ENCODE assay signal across 15 cellular contexts in the genomic region with DNA sequence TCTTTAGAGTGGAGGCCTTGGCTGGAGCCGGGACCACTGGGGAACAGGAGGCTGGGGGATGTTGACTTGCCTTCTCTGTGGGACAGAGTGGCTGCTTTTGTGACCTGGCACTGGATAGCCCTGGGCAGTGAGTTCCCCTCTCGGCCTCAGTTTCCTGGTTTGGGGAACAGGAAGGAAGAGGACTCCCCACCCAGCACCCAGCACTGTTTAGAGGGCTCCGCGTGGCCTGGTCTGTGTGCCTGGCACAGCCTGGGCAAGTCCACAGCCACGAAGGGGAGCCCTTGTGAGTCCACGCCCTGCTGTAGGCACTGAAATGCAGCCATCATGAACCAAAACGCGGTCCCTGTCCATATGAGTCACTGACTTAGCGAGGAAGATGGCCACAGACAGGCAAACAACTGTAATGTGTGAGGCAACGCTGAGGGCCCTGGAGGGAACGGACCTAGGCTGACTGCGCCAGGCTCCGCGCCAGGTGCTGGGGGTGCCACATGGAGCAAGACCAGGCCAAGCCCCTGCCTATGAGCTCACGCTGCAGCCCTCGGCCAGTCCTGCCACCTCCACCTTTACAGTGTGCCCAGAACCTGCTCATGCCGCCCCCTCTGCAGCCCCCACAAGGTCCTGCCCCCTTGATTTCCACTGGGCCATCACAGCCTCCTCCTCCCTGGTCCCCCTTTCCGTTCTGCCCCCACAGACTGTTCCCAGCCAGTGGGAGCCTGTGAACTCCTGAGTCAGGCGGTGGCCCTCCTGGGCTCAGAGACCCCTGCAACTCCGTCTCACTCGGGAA. TPM values are rescaled to one million over a fixed set of nuclear protein-coding genes. Genes with fewer than 3 reads are reported as not detected.
A peak's percentile ranks its signal among the peaks of the same experiment; 100 is the strongest.
DNase-seq lines count a peak whose midpoint lies in the region; ATAC-seq and TF ChIP-seq lines count a peak whose summit lies in the region.
"Had no signal": no experiment of that assay in that cellular context is flagged by ENCODE, and none has a peak within 500 bp of the region (broad histone marks: within the 10 kb centered on the region; RNA-seq: fewer than 3 reads in every experiment).

No MANE protein-coding gene starts in this region.

- H3K9me3 ChIP-seq in lower lobe of right lung (no peaks in the 10 kb centered on the region), thyroid gland (no peaks in the 10 kb centered on the region)
- H3K9me3 ChIP-seq: HAP-1 had no signal

- no peak for ATAC-seq in effector memory CD8-positive, alpha-beta T cell (replicated peaks)
- peak in 1 of 2 donors; percentile 4 for ATAC-seq in lower lobe of right lung
- ATAC-seq: GM12878; stimulated activated naive B cell treated with anti-CD40 and anti-IgM and Interleukin-4, amounts not matched to agents 10 μg/mL and 1 μg/mL and 100 μg/mL, for 72 hours had no signal

- H3K27me3 ChIP-seq in lower lobe of right lung (ENCODE audit: low read depth) (no peaks in the 10 kb centered on the region), thyroid gland (no peaks in the 10 kb centered on the region), brain microvascular endothelial cell (replicated peaks) (no peaks in the 10 kb centered on the region)

- peaks cover 23 to 31% of the 10 kb centered on the region in 2 donors for H3K4me1 Mint-ChIP-seq in effector memory CD8-positive, alpha-beta T cell (ENCODE audit: low read depth in 2 of 2)
- H3K4me1 Mint-ChIP-seq in activated T-cell treated with anti-CD3 and anti-CD28 coated beads, Interleukin-2, amount 50 U/mL, for 24 hours (ENCODE audit: low read depth): peaks cover 13% of the 10 kb centered on the region

- peaks cover 9% of the 10 kb centered on the region for H3K36me3 Mint-ChIP-seq in effector memory CD8-positive, alpha-beta T cell (ENCODE audit: insufficient read depth)
- no peaks in the 10 kb centered on the region for H3K36me3 Mint-ChIP-seq in activated T-cell treated with anti-CD3 and anti-CD28 coated beads, Interleukin-2, amount 50 U/mL, for 24 hours (ENCODE audit: low read depth)
- H3K36me3 Mint-ChIP-seq: activated naive CD8-positive, alpha-beta T cell treated with anti-CD3 and anti-CD28 coated beads, Interleukin-2, amount 10 ng/mL, durations not matched to agents 7 days and 5 days had no signal

- H3K9me3 Mint-ChIP-seq in effector memory CD8-positive, alpha-beta T cell: no peaks in the 10 kb centered on the region
- no peaks in the 10 kb centered on the region for H3K9me3 Mint-ChIP-seq in activated T-cell treated with anti-CD3 and anti-CD28 coated beads, Interleukin-2, amount 50 U/mL, for 24 hours
- H3K9me3 Mint-ChIP-seq: activated naive CD8-positive, alpha-beta T cell treated with anti-CD3 and anti-CD28 coated beads, Interleukin-2, amount 10 ng/mL, durations not matched to agents 7 days and 5 days; nephron progenitor cell; stimulated activated naive B cell treated with anti-CD40 and anti-IgM and Interleukin-4, amounts not matched to agents 10 μg/mL and 1 μg/mL and 100 μg/mL, for 72 hours had no signal

- H3K27me3 Mint-ChIP-seq in effector memory CD8-positive, alpha-beta T cell: no peaks in the 10 kb centered on the region
- H3K27me3 Mint-ChIP-seq in activated T-cell treated with anti-CD3 and anti-CD28 coated beads, Interleukin-2, amount 50 U/mL, for 24 hours: no peaks in the 10 kb centered on the region
- H3K27me3 Mint-ChIP-seq: activated naive CD8-positive, alpha-beta T cell treated with anti-CD3 and anti-CD28 coated beads, Interleukin-2, amount 10 ng/mL, durations not matched to agents 7 days and 5 days; stimulated activated naive B cell treated with anti-CD40 and anti-IgM and Interleukin-4, amounts not matched to agents 10 μg/mL and 1 μg/mL and 100 μg/mL, for 72 hours had no signal

- in situ Hi-C loops in brain microvascular endothelial cell (cut with HindIII; ENCODE audit: low pct_ligation_motif_present, low sequenced_read_pairs): no loop called here

- TF ChIP-seq POLR2A in NB4 (IDR thresholded peaks at IDR 0.05; ENCODE audit: extremely low read depth, insufficient read length) (no peak), thyroid gland (IDR thresholded peaks at IDR 0.05) (no peak)

- WGBS in thyroid gland, 2 donors: 78 to 87% methylated on average over 9 of the region's 21 CpGs

- intact Hi-C loops in lower lobe of right lung (cut with DNase I) (no loop called here), thyroid gland (cut with DNase I) (no loop called here)

- H3K4me1 ChIP-seq in lower lobe of right lung: peaks cover 78% of the 10 kb centered on the region
- peaks cover 17 to 49% of the 10 kb centered on the region in 2 donors for H3K4me1 ChIP-seq in thyroid gland
- H3K4me1 ChIP-seq: HAP-1 had no signal

- no peak overlapping the region for H3K4me3 ChIP-seq in NB4 (ENCODE audit: low read depth, low read length)
- no peak overlapping the region for H3K4me3 ChIP-seq in lower lobe of right lung
- no peak overlapping the region for H3K4me3 ChIP-seq in thyroid gland (replicated peaks in 1 of 3)
- H3K4me3 ChIP-seq in brain microvascular endothelial cell (ENCODE audit: low read depth, low read length): no peak overlapping the region
- H3K4me3 ChIP-seq: GM12878, HAP-1 had no signal

- no peaks in the 10 kb centered on the region for H3K36me3 ChIP-seq in lower lobe of right lung
- H3K36me3 ChIP-seq in thyroid gland: no peaks in the 10 kb centered on the region
- no peaks in the 10 kb centered on the region for H3K36me3 ChIP-seq in brain microvascular endothelial cell (replicated peaks)
- H3K36me3 ChIP-seq: HAP-1 had no signal

- H3K4me3 Mint-ChIP-seq in effector memory CD8-positive, alpha-beta T cell: no peak overlapping the region
- no peak overlapping the region for H3K4me3 Mint-ChIP-seq in activated T-cell treated with anti-CD3 and anti-CD28 coated beads, Interleukin-2, amount 50 U/mL, for 24 hours
- H3K4me3 Mint-ChIP-seq: activated naive CD8-positive, alpha-beta T cell treated with anti-CD3 and anti-CD28 coated beads, Interleukin-2, amount 10 ng/mL, durations not matched to agents 7 days and 5 days; nephron progenitor cell; stimulated activated naive B cell treated with anti-CD40 and anti-IgM and Interleukin-4, amounts not matched to agents 10 μg/mL and 1 μg/mL and 100 μg/mL, for 72 hours had no signal

- DNase-seq in NB4 (ENCODE audit: low read depth): peak; percentile 5
- DNase-seq in effector memory CD8-positive, alpha-beta T cell: no peak
- DNase-seq in lower lobe of right lung: no peak
- no peak for DNase-seq in thyroid gland
- DNase-seq in brain microvascular endothelial cell: no peak
- no peak for DNase-seq in activated T-cell treated with anti-CD3 and anti-CD28 coated beads, Interleukin-2, amount 50 U/mL, for 24 hours
- no peak for DNase-seq in middle frontal gyrus (ENCODE audit: extremely low spot score, low spot score)
- DNase-seq in GF-D8 (lab: John Stamatoyannopoulos, UW): no peak
- DNase-seq: activated naive CD8-positive, alpha-beta T cell treated with anti-CD3 and anti-CD28 coated beads, Interleukin-2, amount 10 ng/mL, durations not matched to agents 7 days and 5 days; DMS 273 treated with DMSO at 0.1 percent for 48 hours; nephron progenitor cell; stimulated activated naive B cell treated with anti-CD40 and anti-IgM and Interleukin-4, amounts not matched to agents 10 μg/mL and 1 μg/mL and 100 μg/mL, for 72 hours had no signal

- H3K27ac ChIP-seq in lower lobe of right lung: peak overlapping the region; percentile 46
- peak overlapping the region in 2 of 3 donors; percentile 36 to 56 for H3K27ac ChIP-seq in thyroid gland
- H3K27ac ChIP-seq in brain microvascular endothelial cell: no peak overlapping the region

- TF ChIP-seq CTCF in NB4 (IDR thresholded peaks at IDR 0.05; ENCODE audit: low read depth, low read length) (no peak), lower lobe of right lung (IDR thresholded peaks at IDR 0.05) (no peak), thyroid gland (IDR thresholded peaks at IDR 0.05) (no peak), brain microvascular endothelial cell (IDR thresholded peaks at IDR 0.05; ENCODE audit: low read depth, low read length, missing control alignments) (no peak)

- H3K27ac Mint-ChIP-seq in effector memory CD8-positive, alpha-beta T cell: peak overlapping the region; percentile 26 to 42
- H3K27ac Mint-ChIP-seq in activated T-cell treated with anti-CD3 and anti-CD28 coated beads, Interleukin-2, amount 50 U/mL, for 24 hours: no peak overlapping the region
- H3K27ac Mint-ChIP-seq: activated naive CD8-positive, alpha-beta T cell treated with anti-CD3 and anti-CD28 coated beads, Interleukin-2, amount 10 ng/mL, durations not matched to agents 7 days and 5 days had no signal

RNA-seq across cellular contexts. Expression of a gene that starts 35.5 kb away (rescaled TPM):
- total RNA-seq in lower lobe of right lung (73.0 TPM), thyroid gland (10 to 100 TPM; 12.4 to 24.9 (median 23.2) TPM)

RNA-seq across cellular contexts. Expression of a gene that starts 35.7 kb away (rescaled TPM):
- total RNA-seq in lower lobe of right lung (0.86 TPM), thyroid gland (under 1 TPM in 3 of 4 donors, not detected in 1; 0.45 to 0.81 (median 0.78) TPM)
- total RNA-seq: activated naive CD8-positive, alpha-beta T cell treated with anti-CD3 and anti-CD28 coated beads, Interleukin-2, amount 10 ng/mL, durations not matched to agents 7 days and 5 days; GM12878; OCI-LY7 had no signal

RNA-seq across cellular contexts. Expression of a gene that starts 43.0 kb away (rescaled TPM):
- not detected for total RNA-seq in lower lobe of right lung
- not detected for total RNA-seq in thyroid gland
- total RNA-seq: activated naive CD8-positive, alpha-beta T cell treated with anti-CD3 and anti-CD28 coated beads, Interleukin-2, amount 10 ng/mL, durations not matched to agents 7 days and 5 days; OCI-LY7 had no signal
